In the genomic region with DNA sequence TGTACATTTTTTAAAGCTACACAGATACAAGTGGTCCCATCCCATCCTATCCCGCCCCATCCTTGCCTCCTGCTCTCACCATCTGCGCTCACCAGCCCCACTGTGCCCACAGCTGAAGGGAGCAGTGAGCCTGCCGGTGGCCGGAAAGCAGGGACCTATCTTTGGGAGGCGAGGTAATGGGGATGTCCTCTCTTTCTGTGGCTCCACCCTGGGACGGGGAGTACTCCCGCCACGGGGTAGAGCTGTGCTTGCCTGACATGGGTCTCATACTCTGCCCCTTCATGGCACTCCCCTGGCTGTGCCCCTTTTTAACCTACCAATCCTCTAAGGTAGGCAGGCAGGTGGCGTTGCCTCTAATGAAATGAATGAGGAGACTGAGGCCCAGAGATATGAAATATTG, we compare ENCODE assay signal across 18 cellular contexts. TPM values are rescaled to one million over a fixed set of nuclear protein-coding genes. Genes with fewer than 3 reads are reported as not detected.
DNase-seq lines count a peak whose midpoint lies in the region; ATAC-seq and TF ChIP-seq lines count a peak whose summit lies in the region.
"Had no signal": no experiment of that assay in that cellular context is flagged by ENCODE, and none has a peak within 500 bp of the region (broad histone marks: within the 10 kb centered on the region; RNA-seq: fewer than 3 reads in every experiment).

No MANE protein-coding gene starts in this region.

- H2BK15ac ChIP-seq in mesenchymal stem cell (ENCODE audit: low read depth, poor library complexity, severe bottlenecking), result no peak overlapping the region

- no peak overlapping the region for H3K18ac ChIP-seq in mesenchymal stem cell (ENCODE audit: low read depth in 1 of 2, low read length in 2 of 2)

- no peak overlapping the region for H3K4ac ChIP-seq in mesenchymal stem cell (ENCODE audit: low read depth in 1 of 2, low read length in 2 of 2)

- H3K4me3 ChIP-seq in HUES48 (ENCODE audit: low read depth, low read length), result no peak overlapping the region
- no peak overlapping the region for H3K4me3 ChIP-seq in mesenchymal stem cell (ENCODE audit: insufficient read depth in 1 of 2, low read depth in 1 of 2, low read length in 2 of 2)
- H3K4me3 ChIP-seq: MG63 had no signal

- H3K79me1 ChIP-seq in mesenchymal stem cell (replicated peaks; ENCODE audit: low read length, poor library complexity, severe bottlenecking), result no peaks in the 10 kb centered on the region

- H3K23ac ChIP-seq in mesenchymal stem cell (ENCODE audit: low read length in 2 of 2), result no peak overlapping the region

- WGBS in mesenchymal stem cell, result 97% methylated on average over 9 of the region's 9 CpGs

- H3K27ac ChIP-seq in HUES48 (ENCODE audit: low read depth, low read length) (peak overlapping the region; percentile 79), mesenchymal stem cell (ENCODE audit: low read length, poor library complexity, severe bottlenecking) (no peak overlapping the region)
- H3K27ac ChIP-seq: brain microvascular endothelial cell had no signal

- H2BK120ac ChIP-seq in mesenchymal stem cell (ENCODE audit: low read depth, low read length), result no peak overlapping the region

- H3K36me3 ChIP-seq in HUES48 (ENCODE audit: control insufficient read depth, insufficient read depth, low read length), result no peaks in the 10 kb centered on the region
- H3K36me3 ChIP-seq in mesenchymal stem cell (ENCODE audit: control insufficient read depth in 1 of 2, insufficient read depth in 2 of 2, low read depth in 1 of 2, low read length in 2 of 2), result no peaks in the 10 kb centered on the region
- H3K36me3 ChIP-seq: brain microvascular endothelial cell, MG63 had no signal

- H3K9me3 ChIP-seq in HUES48 (ENCODE audit: control insufficient read depth, insufficient read depth, low read length) (no peaks in the 10 kb centered on the region), mesenchymal stem cell (ENCODE audit: control insufficient read depth, low read length) (no peaks in the 10 kb centered on the region)
- H3K9me3 ChIP-seq: MG63 had no signal

- no peak overlapping the region for H4K8ac ChIP-seq in mesenchymal stem cell (ENCODE audit: low read length)

- TF ChIP-seq CTCF in WTC11 (IDR thresholded peaks at IDR 0.05), result no peak

- H3K36me3 Mint-ChIP-seq in WTC11, result no peaks in the 10 kb centered on the region
- H3K36me3 Mint-ChIP-seq in stimulated activated effector memory CD8-positive, alpha-beta T cell treated with anti-CD3 and anti-CD28 coated beads, Interleukin-12 subunit alpha, Interleukin-12 subunit beta, amount 100 ng/mL, for 72 hours, result no peaks in the 10 kb centered on the region
- H3K36me3 Mint-ChIP-seq: CD4-positive, CD25-positive, alpha-beta regulatory T cell; naive thymus-derived CD4-positive, alpha-beta T cell had no signal

- peaks cover 23% of the 10 kb centered on the region for H3K27me3 Mint-ChIP-seq in WTC11 (ENCODE audit: low read depth)
- H3K27me3 Mint-ChIP-seq: CD4-positive, CD25-positive, alpha-beta regulatory T cell; naive thymus-derived CD4-positive, alpha-beta T cell had no signal

- H3K27ac Mint-ChIP-seq in WTC11, result no peak overlapping the region
- peak overlapping the region; percentile 56 for H3K27ac Mint-ChIP-seq in stimulated activated effector memory CD8-positive, alpha-beta T cell treated with anti-CD3 and anti-CD28 coated beads, Interleukin-12 subunit alpha, Interleukin-12 subunit beta, amount 100 ng/mL, for 72 hours
- H3K27ac Mint-ChIP-seq: CD4-positive, CD25-positive, alpha-beta regulatory T cell; naive thymus-derived CD4-positive, alpha-beta T cell had no signal

- H3K4me3 Mint-ChIP-seq in WTC11, result peak overlapping the region; percentile 48
- no peak overlapping the region for H3K4me3 Mint-ChIP-seq in stimulated activated effector memory CD8-positive, alpha-beta T cell treated with anti-CD3 and anti-CD28 coated beads, Interleukin-12 subunit alpha, Interleukin-12 subunit beta, amount 100 ng/mL, for 72 hours
- H3K4me3 Mint-ChIP-seq: CD4-positive, CD25-positive, alpha-beta regulatory T cell; naive thymus-derived CD4-positive, alpha-beta T cell had no signal

- H4K91ac ChIP-seq in mesenchymal stem cell (ENCODE audit: low read length), result peak overlapping the region; percentile 85

- peak overlapping the region in 1 of 2 experiments; percentile 96 for H2BK12ac ChIP-seq in mesenchymal stem cell (ENCODE audit: low read length in 2 of 2)

- ATAC-seq in WTC11, result no peak
- ATAC-seq in stimulated activated effector memory CD8-positive, alpha-beta T cell treated with anti-CD3 and anti-CD28 coated beads, Interleukin-12 subunit alpha, Interleukin-12 subunit beta, amount 100 ng/mL, for 72 hours, result no peak
- no peak for ATAC-seq in HG02938 (IDR thresholded peaks at IDR 0.05; ENCODE audit: unreplicated experiment)
- ATAC-seq: left ventricle myocardium superior; naive thymus-derived CD4-positive, alpha-beta T cell had no signal

- H3K27me3 ChIP-seq in HUES48 (ENCODE audit: control insufficient read depth, insufficient read depth, low read length) (peaks cover 16% of the 10 kb centered on the region), mesenchymal stem cell (ENCODE audit: control insufficient read depth in 1 of 2, insufficient read depth in 1 of 2, low read length in 2 of 2) (no peaks in the 10 kb centered on the region)
- H3K27me3 ChIP-seq: brain microvascular endothelial cell, MG63 had no signal

- H3K9ac ChIP-seq in HUES48 (ENCODE audit: low read depth, low read length) (no peak overlapping the region), mesenchymal stem cell (ENCODE audit: low read length) (no peak overlapping the region)

- H3K4me2 ChIP-seq in mesenchymal stem cell (ENCODE audit: low read length, poor library complexity, severe bottlenecking), result no peak overlapping the region

- H3K4me1 Mint-ChIP-seq in WTC11, result peaks cover 65% of the 10 kb centered on the region
- H3K4me1 Mint-ChIP-seq in stimulated activated effector memory CD8-positive, alpha-beta T cell treated with anti-CD3 and anti-CD28 coated beads, Interleukin-12 subunit alpha, Interleukin-12 subunit beta, amount 100 ng/mL, for 72 hours, result peaks cover 13% of the 10 kb centered on the region

- DNase-seq in WTC11 (ENCODE audit: low spot score), result no peak
- no peak for DNase-seq in mesenchymal stem cell
- no peak for DNase-seq in stimulated activated effector memory CD8-positive, alpha-beta T cell treated with anti-CD3 and anti-CD28 coated beads, Interleukin-12 subunit alpha, Interleukin-12 subunit beta, amount 100 ng/mL, for 72 hours (ENCODE audit: low spot score in 2 of 2)
- no peak for DNase-seq in NCI-H1417 (lab: John Stamatoyannopoulos, UW)
- DNase-seq in CD1c-positive myeloid dendritic cell (ENCODE audit: extremely low spot score), result no peak
- DNase-seq: activated CD4-positive, alpha-beta T cell treated with anti-CD3 and anti-CD28 coated beads for 1 hour; activated naive CD4-positive, alpha-beta T cell; brain microvascular endothelial cell; CD4-positive, CD25-positive, alpha-beta regulatory T cell; effector CD4-positive, alpha-beta T cell; left ventricle myocardium superior; MG63; naive thymus-derived CD4-positive, alpha-beta T cell; NCI-H2081 treated with DMSO at 0.1 percent for 48 hours; stimulated activated CD4-positive, alpha-beta T cell treated with anti-CD3 and anti-CD28 coated beads, Interleukin-1b, Interleukin-23, amount 100 ng/mL, for 48 hours; T-helper 2 cell had no signal

- no peak overlapping the region for H2AK5ac ChIP-seq in mesenchymal stem cell (ENCODE audit: low read length, severe bottlenecking)

- no peak overlapping the region for H2AFZ ChIP-seq in mesenchymal stem cell (ENCODE audit: low read depth, low read length)

- CTCF ChIA-PET in WTC11 (lab: Charles Lee), result interaction anchor here (1.0 to 2.2 kb wide), 3 partner anchors 11 to 120 kb away, joined by 3 to 14 read pairs (median 7); no protein-coding TSS in a partner anchor

- H2BK5ac ChIP-seq in mesenchymal stem cell (ENCODE audit: low read depth, low read length, poor library complexity, severe bottlenecking), result no peak overlapping the region

- H3K14ac ChIP-seq in mesenchymal stem cell (ENCODE audit: low read length in 2 of 2), result no peak overlapping the region

- no peaks in the 10 kb centered on the region for H3K9me3 Mint-ChIP-seq in WTC11
- no peaks in the 10 kb centered on the region for H3K9me3 Mint-ChIP-seq in stimulated activated effector memory CD8-positive, alpha-beta T cell treated with anti-CD3 and anti-CD28 coated beads, Interleukin-12 subunit alpha, Interleukin-12 subunit beta, amount 100 ng/mL, for 72 hours
- H3K9me3 Mint-ChIP-seq: CD4-positive, CD25-positive, alpha-beta regulatory T cell; naive thymus-derived CD4-positive, alpha-beta T cell had no signal

- POLR2A ChIA-PET in WTC11 (lab: Charles Lee), result interaction anchor here (1.1 to 2.0 kb wide), 5 partner anchors 10 to 114 kb away, joined by 4 to 25 read pairs (median 6); a partner anchor contains a TSS

- H3K4me1 ChIP-seq in HUES48 (ENCODE audit: control insufficient read depth, insufficient read depth, low read length) (peaks cover 41% of the 10 kb centered on the region), mesenchymal stem cell (ENCODE audit: control insufficient read depth, insufficient read depth, low read depth, low read length) (peaks cover 48% of the 10 kb centered on the region)

TF ChIP-seq in WTC11, 78 proteins besides CTCF, POLR2A, EP300 and RAD21:
- TF ChIP-seq ZNF263 (CRISPR knock-in tag; IDR thresholded peaks at IDR 0.05; ENCODE audit: low read depth) (0 out of 2 replicates have a peak, but pooled peaks have one; percentile 18), CBFB (CRISPR knock-in tag; IDR thresholded peaks at IDR 0.05; ENCODE audit: low read depth) (no peak)

RNA-seq across cellular contexts. Expression of a gene that starts 13.3 kb away (rescaled TPM):
- 0.50 to 1.2 TPM (median 0.94 TPM) in 3 replicates for total RNA-seq in WTC11 (2021)
- polyA plus RNA-seq in mesenchymal stem cell (2013, experiment 1 of 2), result not detected
- polyA plus RNA-seq in mesenchymal stem cell (2013, experiment 2 of 2), result 0.14 TPM
- total RNA-seq: left ventricle myocardium superior had no signal
- polyA plus RNA-seq: CD4-positive, CD25-positive, alpha-beta regulatory T cell; naive thymus-derived CD4-positive, alpha-beta T cell had no signal

RNA-seq across cellular contexts. Expression of a gene that starts 21.6 kb away (rescaled TPM):
- total RNA-seq in WTC11 (2021), result 117 to 139 TPM (median 131 TPM) in 3 replicates
- 109 TPM for polyA plus RNA-seq in mesenchymal stem cell (2013, experiment 1 of 2)
- polyA plus RNA-seq in mesenchymal stem cell (2013, experiment 2 of 2), result 105 TPM
